ENCODE assay signal across 18 cellular contexts in genomic region chr12:19074700-19075099, GRCh38. TPM values are rescaled to one million over a fixed set of nuclear protein-coding genes. Genes with fewer than 3 reads are reported as not detected.
DNase-seq lines count a peak whose midpoint lies in the region; FAIRE-seq and TF ChIP-seq lines count a peak whose summit lies in the region.
"Had no signal": no experiment of that assay in that cellular context is flagged by ENCODE, and none has a peak within 500 bp of the region (broad histone marks: within the 10 kb centered on the region; RNA-seq: fewer than 3 reads in every experiment).

No MANE protein-coding gene starts in this region.

- intact Hi-C loops in esophagus squamous epithelium (cut with DNase I), result no loop called here

- TF ChIP-seq POLR2A in esophagus squamous epithelium (IDR thresholded peaks at IDR 0.05), result no peak

- H3K4me1 ChIP-seq in astrocyte (ENCODE audit: insufficient read depth, low read length), result no peaks in the 10 kb centered on the region
- H3K4me1 ChIP-seq in esophagus squamous epithelium, result no peaks in the 10 kb centered on the region
- H3K4me1 ChIP-seq: Peyer's patch had no signal

- H3K27me3 ChIP-seq in astrocyte (ENCODE audit: insufficient read depth, low read length) (no peaks in the 10 kb centered on the region), esophagus squamous epithelium (no peaks in the 10 kb centered on the region)
- H3K27me3 ChIP-seq: Peyer's patch had no signal

- no peaks in the 10 kb centered on the region for H3K4me1 Mint-ChIP-seq in astrocyte (ENCODE audit: low read depth, unreplicated experiment)
- H3K4me1 Mint-ChIP-seq: CD14-positive monocyte had no signal

- WGBS in esophagus squamous epithelium, 2 donors, result 71 to 80% methylated on average over 4 of the region's 4 CpGs

- H3K27ac ChIP-seq in astrocyte (ENCODE audit: low read depth, low read length) (no peak overlapping the region), esophagus squamous epithelium (no peak overlapping the region)
- H3K27ac ChIP-seq: Peyer's patch had no signal

- H3K27me3 Mint-ChIP-seq in astrocyte (ENCODE audit: low read depth, unreplicated experiment), result no peaks in the 10 kb centered on the region

- peaks cover 3% of the 10 kb centered on the region for H3K9me3 Mint-ChIP-seq in astrocyte (ENCODE audit: unreplicated experiment)

- H3K4me2 ChIP-seq in astrocyte (ENCODE audit: low read length), result no peak overlapping the region

- H3K9me3 ChIP-seq in astrocyte (ENCODE audit: insufficient read depth, low read depth, low read length) (no peaks in the 10 kb centered on the region), esophagus squamous epithelium (no peaks in the 10 kb centered on the region)
- H3K9me3 ChIP-seq: Peyer's patch had no signal

- H3K79me2 ChIP-seq in astrocyte (ENCODE audit: insufficient read depth, low read length), result no peaks in the 10 kb centered on the region

- DNase-seq in ELR (ENCODE audit: low read depth) (peak; percentile 37), astrocyte (ENCODE audit: low read depth) (peak; percentile 31), fibroblast of villous mesenchyme (ENCODE audit: low read depth) (peak; percentile 90), esophagus squamous epithelium (lab: John Stamatoyannopoulos, UW) (no peak), MV-4-11 (lab: John Stamatoyannopoulos, UW) (no peak), SHP77 (lab: John Stamatoyannopoulos, UW) (no peak), D341Med (ENCODE audit: low spot score) (no peak)
- DNase-seq: ACHN, DMS 273 treated with DMSO at 0.1 percent for 48 hours, GOT3, KBM-7, NCI-H1417, NCI-H187 treated with DMSO at 0.1 percent for 48 hours, NCI-H345, NCI-H526, Peyer's patch had no signal

- no peaks in the 10 kb centered on the region for H4K20me1 ChIP-seq in astrocyte (ENCODE audit: insufficient read depth, low read length)

- H3K27ac Mint-ChIP-seq in astrocyte (ENCODE audit: unreplicated experiment), result no peak overlapping the region
- H3K27ac Mint-ChIP-seq: CD14-positive monocyte had no signal

- FAIRE-seq in astrocyte (lab: Jason Lieb, UNC), result no peak
- FAIRE-seq: GM12878 had no signal

- H3K9ac ChIP-seq in astrocyte (ENCODE audit: low read length), result no peak overlapping the region

- no peak overlapping the region for H3K4me3 Mint-ChIP-seq in astrocyte (ENCODE audit: unreplicated experiment)
- H3K4me3 Mint-ChIP-seq: CD14-positive monocyte had no signal

- H3K36me3 ChIP-seq in astrocyte (ENCODE audit: insufficient read depth, low read length) (no peaks in the 10 kb centered on the region), esophagus squamous epithelium (no peaks in the 10 kb centered on the region)
- H3K36me3 ChIP-seq: Peyer's patch had no signal

- TF ChIP-seq CTCF in astrocyte (IDR thresholded peaks at IDR 0.05; ENCODE audit: insufficient read depth, low read depth, low read length) (no peak), fibroblast of villous mesenchyme (IDR thresholded peaks at IDR 0.05; ENCODE audit: insufficient read depth, low read depth, low read length) (no peak), esophagus squamous epithelium (IDR thresholded peaks at IDR 0.05) (no peak)

- H3K4me3 ChIP-seq in astrocyte (ENCODE audit: insufficient read depth, low read depth, low read length), result no peak overlapping the region
- no peak overlapping the region for H3K4me3 ChIP-seq in fibroblast of villous mesenchyme (ENCODE audit: low read depth, low read length)
- no peak overlapping the region for H3K4me3 ChIP-seq in esophagus squamous epithelium
- H3K4me3 ChIP-seq: GM12878, Peyer's patch had no signal

- H3K36me3 Mint-ChIP-seq in astrocyte (ENCODE audit: low read depth, unreplicated experiment), result no peaks in the 10 kb centered on the region
- H3K36me3 Mint-ChIP-seq: CD14-positive monocyte had no signal

- no peak overlapping the region for H2AFZ ChIP-seq in astrocyte (ENCODE audit: low read depth, low read length)

RNA-seq across cellular contexts. Expression of gene PLEKHA5, which starts 54.8 kb away (rescaled TPM):
- 35.5 and 38.9 TPM in 2 replicates for total RNA-seq in astrocyte
- total RNA-seq in fibroblast of villous mesenchyme, result 31.6 and 37.1 TPM in 2 replicates
- 10 to 100 TPM; 16.1 to 43.7 (median 29.3) TPM for total RNA-seq in esophagus squamous epithelium

Comparison
In these comparisons a context has a peak if more than half of its experiments do, and no peak if none do; other contexts are left out.
1. DNase-seq: peak in ELR (single experiment), astrocyte (single experiment) and fibroblast of villous mesenchyme (single experiment); none in esophagus squamous epithelium (single experiment), MV-4-11 (single experiment), SHP77 (0 of 2) and D341Med (single experiment).